ENCODE assay signal across 8 cellular contexts in genomic region chr12:40152783-40153383, GRCh38. TPM values are rescaled to one million over a fixed set of nuclear protein-coding genes. Genes with fewer than 3 reads are reported as not detected.
DNase-seq lines count a peak whose midpoint lies in the region; ATAC-seq and TF ChIP-seq lines count a peak whose summit lies in the region.

No MANE protein-coding gene starts in this region.

- TF ChIP-seq POLR2A in heart left ventricle (IDR thresholded peaks at IDR 0.05) (no peak), gastrocnemius medialis (IDR thresholded peaks at IDR 0.05) (no peak)

- H3K79me2 ChIP-seq in OCI-LY1 (ENCODE audit: insufficient read depth, low read length) = no peaks in the 10 kb centered on the region

- H3K4me1 ChIP-seq in OCI-LY1 (ENCODE audit: insufficient read depth, low read length, severe bottlenecking) (peaks cover 43% of the 10 kb centered on the region), heart left ventricle (no peaks in the 10 kb centered on the region), gastrocnemius medialis (no peaks in the 10 kb centered on the region)

- TF ChIP-seq CTCF in OCI-LY1 (IDR thresholded peaks at IDR 0.05; ENCODE audit: low read length) = peak; percentile 92
- peak; percentile 68 to 90 (median 81) for TF ChIP-seq CTCF in heart left ventricle (IDR thresholded peaks at IDR 0.05)
- peak; percentile 37 to 81 (median 54) for TF ChIP-seq CTCF in gastrocnemius medialis (IDR thresholded peaks at IDR 0.05 in 4 of 5, conservative IDR thresholded peaks at IDR 0.05 in 1 of 5)

- intact Hi-C loops in heart left ventricle (cut with DNase I) = loop anchor here in 8 of 10 donors (2.0 to 10.0 kb wide), 6 partner anchors 72 to 769 kb away; partner anchors contain the start of gene LRRK2 (in 2 of the 8)
- intact Hi-C loops in gastrocnemius medialis (cut with DNase I; ENCODE audit: low total_unique reads) = loop anchor here (2.0 kb wide), 1 partner anchor 72 kb away; the partner anchor contains the start of gene LRRK2

- H3K9me3 ChIP-seq in OCI-LY1 (ENCODE audit: low read length) (no peaks in the 10 kb centered on the region), heart left ventricle (no peaks in the 10 kb centered on the region), gastrocnemius medialis (no peaks in the 10 kb centered on the region)

- H3K27me3 ChIP-seq in OCI-LY1 (ENCODE audit: insufficient read depth, low read length) = no peaks in the 10 kb centered on the region
- no peaks in the 10 kb centered on the region for H3K27me3 ChIP-seq in heart left ventricle
- no peaks in the 10 kb centered on the region for H3K27me3 ChIP-seq in gastrocnemius medialis

- H3K9ac ChIP-seq in OCI-LY1 (ENCODE audit: low read length) = no peak overlapping the region

- in situ Hi-C loops in gastrocnemius medialis (cut with MboI; ENCODE audit: low sequenced_read_pairs in 4 of 4) = loop anchor here in 1 of 4 donors (10.0 kb wide), 2 partner anchors 72 to 162 kb away; partner anchors contain the start of gene LRRK2

- H3K9me2 ChIP-seq in OCI-LY1 (ENCODE audit: low read depth, low read length) = no peaks in the 10 kb centered on the region

- peak overlapping the region; percentile 71; the same call in 1 of the 2 replicates for H2AFZ ChIP-seq in OCI-LY1 (ENCODE audit: low read length)

- H3K27ac ChIP-seq in OCI-LY1 (ENCODE audit: low read depth, low read length, poor library complexity, severe bottlenecking) = no peak overlapping the region
- no peak overlapping the region for H3K27ac ChIP-seq in heart left ventricle
- no peak overlapping the region for H3K27ac ChIP-seq in gastrocnemius medialis

- no peaks in the 10 kb centered on the region for H3F3A ChIP-seq in OCI-LY1 (ENCODE audit: insufficient read depth, low read length)

- 36 to 39% (median 38%) methylated on average over 4 of the region's 4 CpGs for WGBS in heart left ventricle, 4 donors

- no peak overlapping the region for H3K4me2 ChIP-seq in OCI-LY1 (ENCODE audit: low read length)

- no peaks in the 10 kb centered on the region for H4K20me1 ChIP-seq in OCI-LY1 (ENCODE audit: insufficient read depth, low read length)

- DNase-seq in DMS114 treated with DMSO at 0.1 percent for 48 hours (lab: John Stamatoyannopoulos, UW; ENCODE audit: unreplicated experiment) (peak; percentile 59), heart left ventricle (peak in 2 of 5 donors; percentile 30 to 33), gastrocnemius medialis (peak in 1 of 2 donors; percentile 21)
- DNase-seq in activated effector memory CD4-positive, alpha-beta T cell treated with anti-CD3 and anti-CD28 coated beads, Interleukin-2, amount 50 U/mL, for 16 hours = peak; percentile 78

- ATAC-seq in HG02870 (IDR thresholded peaks at IDR 0.05; ENCODE audit: unreplicated experiment) = peak; percentile 60
- no peak for ATAC-seq in heart left ventricle
- no peak for ATAC-seq in gastrocnemius medialis
- ATAC-seq in GM21786 (IDR thresholded peaks at IDR 0.05; ENCODE audit: unreplicated experiment) = no peak
- ATAC-seq in GM19328 (IDR thresholded peaks at IDR 0.05; ENCODE audit: unreplicated experiment) = no peak

- H3K36me3 ChIP-seq in OCI-LY1 (ENCODE audit: insufficient read depth, low read length) = no peaks in the 10 kb centered on the region
- no peaks in the 10 kb centered on the region for H3K36me3 ChIP-seq in heart left ventricle
- no peaks in the 10 kb centered on the region for H3K36me3 ChIP-seq in gastrocnemius medialis

- H3K4me3 ChIP-seq in OCI-LY1 (ENCODE audit: low read depth, low read length, poor library complexity, severe bottlenecking) (no peak overlapping the region), heart left ventricle (no peak overlapping the region), gastrocnemius medialis (no peak overlapping the region)

RNA-seq across cellular contexts. Expression of gene SLC2A13, which starts 47.0 kb away (rescaled TPM):
- 10 to 100 TPM in 3 of 9 donors, 1 to 10 TPM in 6; 5.8 to 17.6 (median 10.0) TPM for total RNA-seq in heart left ventricle
- 1 to 10 TPM; 1.9 to 3.9 TPM for polyA plus RNA-seq in heart left ventricle
- total RNA-seq in gastrocnemius medialis = 1 to 10 TPM; 1.4 to 2.8 (median 2.3) TPM
